25 cellular contexts compared by ENCODE assay signal in genomic region chr13:36518707-36519106, GRCh38.
"Had no signal": no experiment of that assay in that cellular context is flagged by ENCODE, and none has a peak within 500 bp of the region (broad histone marks: within the 10 kb centered on the region; RNA-seq: fewer than 3 reads in every experiment).

No MANE protein-coding gene starts in this region.

- H3K4me3 Mint-ChIP-seq: activated CD4-positive, alpha-beta memory T cell treated with anti-CD3 and anti-CD28 coated beads for 36 hours; activated CD4-positive, alpha-beta T cell treated with anti-CD3 and anti-CD28 coated beads, Interleukin-2, amount 10 ng/mL, durations not matched to agents 7 days and 5 days; activated naive CD8-positive, alpha-beta T cell treated with anti-CD3 and anti-CD28 coated beads, Interleukin-2, amount 50 U/mL, for 24 hours; activated T-cell treated with anti-CD3 and anti-CD28 coated beads, Interleukin-2, amount 50 U/mL, for 4 hours; brain; central memory CD8-positive, alpha-beta T cell; T-helper 2 cell treated with Interferon-gamma antibody and Interleukin-4, amounts not matched to agents 5 μg/mL and 100 μg/mL, for 36 hours had no signal

- H3K27me3 ChIP-seq: ascending aorta, SJSA1 had no signal

- H3K27me3 Mint-ChIP-seq: activated CD4-positive, alpha-beta memory T cell treated with anti-CD3 and anti-CD28 coated beads for 36 hours; central memory CD8-positive, alpha-beta T cell had no signal

- H3K27ac ChIP-seq: ascending aorta, SJSA1 had no signal

- H3K4me3 ChIP-seq: ascending aorta, SJSA1 had no signal

- ATAC-seq: activated naive CD4-positive, alpha-beta T cell treated with anti-CD3 and anti-CD28 coated beads, Interleukin-2, amount 50 U/mL, for 72 hours; activated naive CD8-positive, alpha-beta T cell treated with anti-CD3 and anti-CD28 coated beads, Interleukin-2, amount 50 U/mL, for 24 hours; activated T-cell treated with anti-CD3 and anti-CD28 coated beads, Interleukin-2, amount 50 U/mL, for 4 hours; PC-3; SK-N-SH treated with all-trans-retinoic acid at 6 μM for 48 hours had no signal

- H3K36me3 ChIP-seq: ascending aorta, SJSA1 had no signal

- H3K4me1 ChIP-seq: ascending aorta, SJSA1 had no signal

- H3K4me1 Mint-ChIP-seq: activated CD4-positive, alpha-beta T cell treated with anti-CD3 and anti-CD28 coated beads, Interleukin-2, amount 10 ng/mL, durations not matched to agents 7 days and 5 days; central memory CD8-positive, alpha-beta T cell had no signal

- H3K9me3 ChIP-seq: ascending aorta, SJSA1 had no signal

- H3K27ac Mint-ChIP-seq: activated CD4-positive, alpha-beta memory T cell treated with anti-CD3 and anti-CD28 coated beads for 36 hours; activated CD4-positive, alpha-beta T cell treated with anti-CD3 and anti-CD28 coated beads, Interleukin-2, amount 10 ng/mL, durations not matched to agents 7 days and 5 days; activated naive CD4-positive, alpha-beta T cell treated with anti-CD3 and anti-CD28 coated beads, Interleukin-2, amount 50 U/mL, for 72 hours; activated naive CD8-positive, alpha-beta T cell treated with anti-CD3 and anti-CD28 coated beads, Interleukin-2, amount 50 U/mL, for 24 hours; T-helper 2 cell treated with Interferon-gamma antibody and Interleukin-4, amounts not matched to agents 5 μg/mL and 100 μg/mL, for 36 hours had no signal

- H3K36me3 Mint-ChIP-seq: activated CD4-positive, alpha-beta memory T cell treated with anti-CD3 and anti-CD28 coated beads for 36 hours; activated naive CD4-positive, alpha-beta T cell treated with anti-CD3 and anti-CD28 coated beads, Interleukin-2, amount 50 U/mL, for 72 hours; brain had no signal

- DNase-seq: activated CD4-positive, alpha-beta memory T cell treated with anti-CD3 and anti-CD28 coated beads for 36 hours; activated CD4-positive, alpha-beta T cell treated with anti-CD3 and anti-CD28 coated beads, Interleukin-2, amount 10 ng/mL, durations not matched to agents 7 days and 5 days; activated CD4-positive, CD25-positive, alpha-beta regulatory T cell treated with anti-CD3 and anti-CD28 coated beads, Interleukin-2, amount 50 U/mL, for 72 hours; activated CD8-positive, alpha-beta memory T cell treated with anti-CD3 and anti-CD28 coated beads for 24 hours; activated effector memory CD4-positive, alpha-beta T cell treated with anti-CD3 and anti-CD28 coated beads, Interleukin-2, amount 50 U/mL, for 16 hours; activated naive CD4-positive, alpha-beta T cell treated with Interleukin-2 at 50 U/mL for 16 hours; activated naive CD8-positive, alpha-beta T cell treated with anti-CD3 and anti-CD28 coated beads, Interleukin-2, amount 50 U/mL, for 24 hours; activated T-cell treated with anti-CD3 and anti-CD28 coated beads, Interleukin-2, amount 50 U/mL, for 4 hours; amniotic stem cell; cortex of kidney; NCI-H1092; NCI-H2081; NCI-H2171 treated with DMSO at 0.1 percent for 48 hours; NCI-H226; NCI-H69; PC-3; SHP77; SW 1271 had no signal

- H3K9me3 Mint-ChIP-seq: activated CD4-positive, alpha-beta memory T cell treated with anti-CD3 and anti-CD28 coated beads for 36 hours; activated CD4-positive, alpha-beta T cell treated with anti-CD3 and anti-CD28 coated beads, Interleukin-2, amount 10 ng/mL, durations not matched to agents 7 days and 5 days; activated naive CD8-positive, alpha-beta T cell treated with anti-CD3 and anti-CD28 coated beads, Interleukin-2, amount 50 U/mL, for 24 hours; T-helper 2 cell treated with Interferon-gamma antibody and Interleukin-4, amounts not matched to agents 5 μg/mL and 100 μg/mL, for 36 hours had no signal
